16 cellular contexts compared by ENCODE assay signal in the genomic region with DNA sequence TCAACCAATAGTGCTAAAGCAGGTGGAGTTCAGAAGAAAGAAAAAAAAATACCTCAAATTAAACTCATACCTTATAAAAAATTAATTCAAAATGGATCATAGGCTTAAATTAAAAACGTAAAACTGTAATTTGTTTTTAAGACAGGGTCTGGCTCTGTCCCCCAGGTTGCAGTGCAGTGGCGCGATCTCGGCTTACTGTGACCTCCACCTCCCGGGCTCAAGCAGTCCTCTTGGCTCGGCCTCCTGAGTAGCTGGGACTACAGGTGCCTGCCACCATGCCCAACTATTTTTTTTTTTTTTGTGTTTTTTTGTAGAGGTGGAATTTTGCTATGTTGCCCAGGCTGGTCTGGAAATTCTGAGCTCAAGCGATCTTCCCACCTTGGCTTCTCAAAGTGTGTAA.
"Had no signal": no experiment of that assay in that cellular context is flagged by ENCODE, and none has a peak within 500 bp of the region (broad histone marks: within the 10 kb centered on the region; RNA-seq: fewer than 3 reads in every experiment).

No MANE protein-coding gene starts in this region.

- H3K4me3 Mint-ChIP-seq: activated naive CD4-positive, alpha-beta T cell treated with anti-CD3 and anti-CD28 coated beads for 36 hours; activated naive CD4-positive, alpha-beta T cell treated with anti-CD3 and anti-CD28 coated beads, Interleukin-2, amount 10 ng/mL, durations not matched to agents 7 days and 5 days; activated naive CD4-positive, alpha-beta T cell treated with anti-CD3 and anti-CD28 coated beads, Interleukin-2, amount 50 U/mL, for 24 hours; activated naive CD8-positive, alpha-beta T cell; activated naive CD8-positive, alpha-beta T cell treated with anti-CD3 and anti-CD28 coated beads for 36 hours; activated naive CD8-positive, alpha-beta T cell treated with anti-CD3 and anti-CD28 coated beads, Interleukin-2, amount 10 ng/mL, durations not matched to agents 7 days and 5 days; activated naive CD8-positive, alpha-beta T cell treated with anti-CD3 and anti-CD28 coated beads, Interleukin-2, amount 50 U/mL, for 24 hours; activated T-cell treated with anti-CD3 and anti-CD28 coated beads, Interleukin-2, amount 50 U/mL, for 24 hours; activated T-cell treated with anti-CD3 and anti-CD28 coated beads, Interleukin-2, amount 50 U/mL, for 4 hours; activated T-cell treated with anti-CD3 and anti-CD28 coated beads, Interleukin-2, amount 50 U/mL, for 72 hours; activated T-helper 1 cell treated with anti-CD3 and anti-CD28 coated beads, Interleukin-12 subunit alpha, Interleukin-12 subunit beta, Interleukin-2, Interleukin-4 antibody, amounts not matched to agents 30 ng/mL and 10 ng/mL and 1 ng/mL, durations not matched to agents 14 hours and 24 hours and 36 hours; activated T-helper 17 cell treated with anti-CD3 and anti-CD28 coated beads, Interleukin-2, amount 50 U/mL, for 72 hours; central memory CD8-positive, alpha-beta T cell had no signal

- ATAC-seq: activated naive CD4-positive, alpha-beta T cell treated with anti-CD3 and anti-CD28 coated beads, Interleukin-2, amount 50 U/mL, for 72 hours; activated naive CD8-positive, alpha-beta T cell treated with anti-CD3 and anti-CD28 coated beads, Interleukin-2, amount 50 U/mL, for 24 hours; activated T-cell treated with anti-CD3 and anti-CD28 coated beads, Interleukin-2, amount 50 U/mL, for 4 hours; activated T-cell treated with anti-CD3 and anti-CD28 coated beads, Interleukin-2, amount 50 U/mL, for 72 hours; activated T-helper 17 cell treated with anti-CD3 and anti-CD28 coated beads, Interleukin-2, amount 50 U/mL, for 72 hours; body of pancreas had no signal

- H3K36me3 Mint-ChIP-seq: activated naive CD4-positive, alpha-beta T cell treated with anti-CD3 and anti-CD28 coated beads, Interleukin-2, amount 10 ng/mL, durations not matched to agents 7 days and 5 days; activated naive CD4-positive, alpha-beta T cell treated with anti-CD3 and anti-CD28 coated beads, Interleukin-2, amount 50 U/mL, for 24 hours; activated naive CD8-positive, alpha-beta T cell; activated naive CD8-positive, alpha-beta T cell treated with anti-CD3 and anti-CD28 coated beads for 36 hours; activated naive CD8-positive, alpha-beta T cell treated with anti-CD3 and anti-CD28 coated beads, Interleukin-2, amount 10 ng/mL, durations not matched to agents 7 days and 5 days had no signal

- H3K27me3 Mint-ChIP-seq: activated naive CD4-positive, alpha-beta T cell treated with anti-CD3 and anti-CD28 coated beads, Interleukin-2, amount 10 ng/mL, durations not matched to agents 7 days and 5 days; activated naive CD4-positive, alpha-beta T cell treated with anti-CD3 and anti-CD28 coated beads, Interleukin-2, amount 50 U/mL, for 24 hours; activated naive CD8-positive, alpha-beta T cell; activated naive CD8-positive, alpha-beta T cell treated with anti-CD3 and anti-CD28 coated beads for 36 hours; activated naive CD8-positive, alpha-beta T cell treated with anti-CD3 and anti-CD28 coated beads, Interleukin-2, amount 50 U/mL, for 24 hours; activated T-cell treated with anti-CD3 and anti-CD28 coated beads, Interleukin-2, amount 50 U/mL, for 24 hours; activated T-helper 17 cell treated with anti-CD3 and anti-CD28 coated beads, Interleukin-2, amount 50 U/mL, for 72 hours; central memory CD8-positive, alpha-beta T cell had no signal

- H3K4me1 Mint-ChIP-seq: activated naive CD4-positive, alpha-beta T cell treated with anti-CD3 and anti-CD28 coated beads, Interleukin-2, amount 10 ng/mL, durations not matched to agents 7 days and 5 days; activated naive CD4-positive, alpha-beta T cell treated with anti-CD3 and anti-CD28 coated beads, Interleukin-2, amount 50 U/mL, for 24 hours; activated naive CD8-positive, alpha-beta T cell treated with anti-CD3 and anti-CD28 coated beads for 36 hours; activated naive CD8-positive, alpha-beta T cell treated with anti-CD3 and anti-CD28 coated beads, Interleukin-2, amount 10 ng/mL, durations not matched to agents 7 days and 5 days; activated naive CD8-positive, alpha-beta T cell treated with anti-CD3 and anti-CD28 coated beads, Interleukin-2, amount 50 U/mL, for 24 hours; activated T-helper 17 cell treated with anti-CD3 and anti-CD28 coated beads, Interleukin-2, amount 50 U/mL, for 72 hours; central memory CD8-positive, alpha-beta T cell had no signal

- H3K9me3 Mint-ChIP-seq: activated naive CD8-positive, alpha-beta T cell treated with anti-CD3 and anti-CD28 coated beads for 36 hours; activated T-cell treated with anti-CD3 and anti-CD28 coated beads, Interleukin-2, amount 50 U/mL, for 24 hours; activated T-helper 1 cell treated with anti-CD3 and anti-CD28 coated beads, Interleukin-12 subunit alpha, Interleukin-12 subunit beta, Interleukin-2, Interleukin-4 antibody, amounts not matched to agents 30 ng/mL and 10 ng/mL and 1 ng/mL, durations not matched to agents 14 hours and 24 hours and 36 hours had no signal

- H3K27ac Mint-ChIP-seq: activated naive CD4-positive, alpha-beta T cell treated with anti-CD3 and anti-CD28 coated beads for 36 hours; activated naive CD4-positive, alpha-beta T cell treated with anti-CD3 and anti-CD28 coated beads, Interleukin-2, amount 10 ng/mL, durations not matched to agents 7 days and 5 days; activated naive CD4-positive, alpha-beta T cell treated with anti-CD3 and anti-CD28 coated beads, Interleukin-2, amount 50 U/mL, for 24 hours; activated naive CD4-positive, alpha-beta T cell treated with anti-CD3 and anti-CD28 coated beads, Interleukin-2, amount 50 U/mL, for 72 hours; activated naive CD8-positive, alpha-beta T cell; activated naive CD8-positive, alpha-beta T cell treated with anti-CD3 and anti-CD28 coated beads for 36 hours; activated naive CD8-positive, alpha-beta T cell treated with anti-CD3 and anti-CD28 coated beads, Interleukin-2, amount 10 ng/mL, durations not matched to agents 7 days and 5 days; activated naive CD8-positive, alpha-beta T cell treated with anti-CD3 and anti-CD28 coated beads, Interleukin-2, amount 50 U/mL, for 24 hours; activated T-cell treated with anti-CD3 and anti-CD28 coated beads, Interleukin-2, amount 50 U/mL, for 24 hours; activated T-cell treated with anti-CD3 and anti-CD28 coated beads, Interleukin-2, amount 50 U/mL, for 72 hours; activated T-helper 1 cell treated with anti-CD3 and anti-CD28 coated beads, Interleukin-12 subunit alpha, Interleukin-12 subunit beta, Interleukin-2, Interleukin-4 antibody, amounts not matched to agents 30 ng/mL and 10 ng/mL and 1 ng/mL, durations not matched to agents 14 hours and 24 hours and 36 hours; activated T-helper 17 cell treated with anti-CD3 and anti-CD28 coated beads, Interleukin-2, amount 50 U/mL, for 72 hours; activated T-helper 2 cell treated with anti-CD3 and anti-CD28 coated beads, Interferon-gamma antibody, Interleukin-2, Interleukin-4, amounts not matched to agents 10 μg/mL and 5 μg/mL and 100 μg/mL, durations not matched to agents 14 hours and 24 hours and 36 hours had no signal
